ENCODE assay signal across 8 cellular contexts in genomic region chr5:179698935-179699639, GRCh38. TPM values are rescaled to one million over a fixed set of nuclear protein-coding genes. Genes with fewer than 3 reads are reported as not detected.
DNase-seq lines count a peak whose midpoint lies in the region; ATAC-seq, FAIRE-seq and TF ChIP-seq lines count a peak whose summit lies in the region.

TSS of gene CANX (plus strand) at chr5:179698967. CDS start at chr5:179705682, 6,715 bp downstream.

- peak; percentile 5 for ATAC-seq in body of pancreas
- ATAC-seq in stimulated activated naive B cell treated with anti-CD40 and anti-IgM and Interleukin-4, amounts not matched to agents 10 μg/mL and 1 μg/mL and 100 μg/mL, for 72 hours (replicated peaks): peak; percentile 6 to 12

- H3K9me3 Mint-ChIP-seq in stimulated activated naive B cell treated with anti-CD40 and anti-IgM and Interleukin-4, amounts not matched to agents 10 μg/mL and 1 μg/mL and 100 μg/mL, for 72 hours: no peaks in the 10 kb centered on the region

- no peaks in the 10 kb centered on the region for H3K27me3 Mint-ChIP-seq in stimulated activated naive B cell treated with anti-CD40 and anti-IgM and Interleukin-4, amounts not matched to agents 10 μg/mL and 1 μg/mL and 100 μg/mL, for 72 hours

- H3K27ac ChIP-seq in HUES64 (ENCODE audit: low read depth, low read length) (peak within 1 kb of the TSS; percentile 95), body of pancreas (peak within 1 kb of the TSS; percentile 91 to 99 (median 96)), kidney (ENCODE audit: low read depth in 2 of 2, low read length in 2 of 2) (peak within 1 kb of the TSS; percentile 93 to 97)

- peak within 1 kb of the TSS; percentile 97 for H3K4me3 ChIP-seq in HUES64 (ENCODE audit: low read length)
- H3K4me3 ChIP-seq in body of pancreas: peak within 1 kb of the TSS; percentile 54 to 67
- peak within 1 kb of the TSS; percentile 82 to 89 for H3K4me3 ChIP-seq in kidney (ENCODE audit: low read length in 2 of 2)

- H3K4me1 Mint-ChIP-seq in stimulated activated naive B cell treated with anti-CD40 and anti-IgM and Interleukin-4, amounts not matched to agents 10 μg/mL and 1 μg/mL and 100 μg/mL, for 72 hours: peaks cover 25 to 52% of the 10 kb centered on the region in 2 donors

- DNase-seq in NOMO-1 treated with DMSO at 0.1 percent for 48 hours (lab: John Stamatoyannopoulos, UW; ENCODE audit: unreplicated experiment) (peak; percentile 30), NOMO-1 treated with dmso at 0.1 percent for 144 hours (lab: John Stamatoyannopoulos, UW; ENCODE audit: unreplicated experiment) (no peak), body of pancreas (no peak), kidney (no peak), NCI-H2029 treated with DMSO at 0.1 percent for 48 hours (lab: John Stamatoyannopoulos, UW) (no peak), NCI-H345 (lab: John Stamatoyannopoulos, UW) (no peak)
- no peak for DNase-seq in stimulated activated naive B cell treated with anti-CD40 and anti-IgM and Interleukin-4, amounts not matched to agents 10 μg/mL and 1 μg/mL and 100 μg/mL, for 72 hours

- WGBS in HUES64: under 1% methylated on average over 59 of the region's 59 CpGs
- 0% methylated on average over 13 to 48 of the region's 59 CpGs for WGBS in body of pancreas, 2 donors

- intact Hi-C loops in body of pancreas (cut with DNase I) (no loop called here), kidney (cut with DNase I) (no loop called here)

- H3K27me3 ChIP-seq in HUES64 (ENCODE audit: insufficient read depth, low read length): no peaks in the 10 kb centered on the region
- no peaks in the 10 kb centered on the region for H3K27me3 ChIP-seq in body of pancreas

- H3K4me3 Mint-ChIP-seq in stimulated activated naive B cell treated with anti-CD40 and anti-IgM and Interleukin-4, amounts not matched to agents 10 μg/mL and 1 μg/mL and 100 μg/mL, for 72 hours: peak within 1 kb of the TSS; percentile 97 to 98

- no peak for FAIRE-seq in kidney (lab: Jason Lieb, UNC)

- peak within 1 kb of the TSS; percentile 100 for H3K27ac Mint-ChIP-seq in stimulated activated naive B cell treated with anti-CD40 and anti-IgM and Interleukin-4, amounts not matched to agents 10 μg/mL and 1 μg/mL and 100 μg/mL, for 72 hours

- no peaks in the 10 kb centered on the region for H3K9me3 ChIP-seq in HUES64 (ENCODE audit: insufficient read depth, low read depth, low read length)
- no peaks in the 10 kb centered on the region for H3K9me3 ChIP-seq in body of pancreas
- no peaks in the 10 kb centered on the region for H3K9me3 ChIP-seq in kidney (ENCODE audit: control insufficient read depth in 1 of 2, low read length in 2 of 2)

- H3K9ac ChIP-seq in HUES64 (ENCODE audit: low read depth, low read length) (peak within 1 kb of the TSS; percentile 99), kidney (ENCODE audit: low read length in 2 of 2) (peak within 1 kb of the TSS; percentile 95 to 97)

- H3K4me1 ChIP-seq in HUES64 (ENCODE audit: insufficient read depth, low read length) (no peaks in the 10 kb centered on the region; the same call in 1 of the 2 replicates), body of pancreas (peaks cover 47% of the 10 kb centered on the region), kidney (ENCODE audit: control insufficient read depth in 1 of 2, insufficient read depth in 1 of 2, low read depth in 1 of 2, low read length in 2 of 2) (peaks cover 2 to 10% of the 10 kb centered on the region in 2 donors)

- H3K36me3 Mint-ChIP-seq in stimulated activated naive B cell treated with anti-CD40 and anti-IgM and Interleukin-4, amounts not matched to agents 10 μg/mL and 1 μg/mL and 100 μg/mL, for 72 hours: peaks cover 20 to 34% of the 10 kb centered on the region in 2 donors

- TF ChIP-seq POLR2A in body of pancreas (IDR thresholded peaks at IDR 0.05): peak; percentile 84 to 92 (median 86)

- TF ChIP-seq CTCF in body of pancreas (IDR thresholded peaks at IDR 0.05) (peak in 1 of 7 experiments; percentile 6), kidney (IDR thresholded peaks at IDR 0.05; ENCODE audit: borderline replicate concordance, extremely low read depth, insufficient read depth) (no peak)

- H3K36me3 ChIP-seq in HUES64 (ENCODE audit: insufficient read depth, low read length): peaks cover 34% of the 10 kb centered on the region
- no peaks in the 10 kb centered on the region for H3K36me3 ChIP-seq in body of pancreas (replicated peaks in 1 of 2; ENCODE audit: insufficient read depth in 1 of 2, low read depth in 2 of 2)
- H3K36me3 ChIP-seq in kidney (ENCODE audit: control insufficient read depth in 1 of 2, insufficient read depth in 2 of 2, low read length in 2 of 2): peaks cover 0 to 2% of the 10 kb centered on the region in 2 donors

RNA-seq across cellular contexts. Expression of gene CANX, which starts in this region (rescaled TPM):
- 262 TPM for polyA plus RNA-seq in HUES64 (2013, experiment 1 of 2)
- 242 TPM for polyA plus RNA-seq in HUES64 (2013, experiment 2 of 2)
- total RNA-seq in body of pancreas (100 to 1,000 TPM; 262 to 401 TPM), kidney (824 TPM)
- 208 TPM for polyA plus RNA-seq in kidney (ENCODE audit: insufficient read depth, low read depth, low replicate concordance)
